8 cellular contexts compared by ENCODE assay signal in the genomic region with DNA sequence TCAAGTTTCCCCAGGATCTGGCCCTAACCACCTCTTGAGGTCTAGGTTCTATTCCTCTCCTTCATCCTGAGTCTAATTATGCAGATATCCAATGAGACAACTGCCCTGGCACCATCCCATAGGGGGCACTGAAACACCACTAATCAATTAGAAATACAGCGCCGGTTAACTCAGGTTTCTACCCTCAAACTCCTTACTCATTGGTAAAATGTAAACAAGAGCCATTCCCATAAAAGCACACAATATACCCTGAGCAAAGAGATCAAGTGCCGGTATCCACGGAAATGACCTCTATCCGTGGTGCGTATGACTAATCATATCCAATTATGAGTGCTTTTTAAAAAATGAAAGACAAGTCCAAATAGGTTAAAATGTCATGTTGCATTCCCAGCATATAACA.
DNase-seq lines count a peak whose midpoint lies in the region; ATAC-seq and TF ChIP-seq lines count a peak whose summit lies in the region.

No MANE protein-coding gene starts in this region.

- TF ChIP-seq CTCF in GM10248 (IDR thresholded peaks at IDR 0.05; ENCODE audit: control extremely low read depth, extremely low read depth, low read depth, missing control alignments), result peak; percentile 36
- no peak for TF ChIP-seq CTCF in RWPE1 (conservative IDR thresholded peaks at IDR 0.05; ENCODE audit: low read depth)
- TF ChIP-seq CTCF in foreskin fibroblast (IDR thresholded peaks at IDR 0.05; ENCODE audit: low read depth, low read length), result peak; percentile 70
- peak; percentile 82 for TF ChIP-seq CTCF in osteocyte (IDR thresholded peaks at IDR 0.05)
- peak; percentile 66 for TF ChIP-seq CTCF in upper lobe of right lung (IDR thresholded peaks at IDR 0.05)

- peak overlapping the region; percentile 87 for H3K27ac Mint-ChIP-seq in osteocyte (ENCODE audit: unreplicated experiment)

- peaks cover 13% of the 10 kb centered on the region for H3K4me1 Mint-ChIP-seq in osteocyte (ENCODE audit: unreplicated experiment)

- H3K27ac ChIP-seq in RWPE1, result no peak overlapping the region
- no peak overlapping the region for H3K27ac ChIP-seq in upper lobe of right lung

- H3K4me3 ChIP-seq in foreskin fibroblast (ENCODE audit: low read depth in 1 of 2, low read length in 2 of 2) (no peak overlapping the region), upper lobe of right lung (no peak overlapping the region)

- POLR2A ChIA-PET in GM10248 (lab: Yijun Ruan, JAX), result no interaction called here
- POLR2A ChIA-PET in RWPE1 (lab: Yijun Ruan, JAX; ENCODE audit: low non-redundant PET), result no interaction called here

- peak; percentile 99 for ATAC-seq in upper lobe of right lung
- no peak for ATAC-seq in HG03095 (IDR thresholded peaks at IDR 0.05; ENCODE audit: unreplicated experiment)

- intact Hi-C loops in upper lobe of right lung (cut with DNase I), result loop anchor here (10.0 kb wide), 1 partner anchor 242 kb away; no protein-coding TSS in a partner anchor

- peak overlapping the region; percentile 12 for H3K4me3 Mint-ChIP-seq in osteocyte (ENCODE audit: unreplicated experiment)

- no peaks in the 10 kb centered on the region for H3K9me3 ChIP-seq in upper lobe of right lung

- H3K27me3 Mint-ChIP-seq in osteocyte (ENCODE audit: unreplicated experiment), result no peaks in the 10 kb centered on the region

- H3K36me3 ChIP-seq in upper lobe of right lung, result no peaks in the 10 kb centered on the region

- no peak for DNase-seq in GM10248 (ENCODE audit: extremely low spot score)
- DNase-seq in HT1080 (ENCODE audit: low read depth), result peak; percentile 95
- peak; percentile 75 for DNase-seq in RWPE1 (ENCODE audit: low spot score)
- DNase-seq in activated effector memory CD4-positive, alpha-beta T cell treated with Interleukin-2 at 50 U/mL for 16 hours, result peak; percentile 23
- peak; percentile 79 to 90 for DNase-seq in foreskin fibroblast
- DNase-seq in osteocyte (ENCODE audit: extremely low spot score, unreplicated experiment), result peak; percentile 88
- DNase-seq in upper lobe of right lung, result no peak

- peaks cover 2% of the 10 kb centered on the region for H3K36me3 Mint-ChIP-seq in osteocyte (ENCODE audit: unreplicated experiment)

- no peaks in the 10 kb centered on the region for H3K27me3 ChIP-seq in upper lobe of right lung

- CTCF ChIA-PET in GM10248 (lab: Yijun Ruan, JAX) (interaction anchor here (0.9 to 1.8 kb wide), 3 partner anchors 241 to 361 kb away, joined by 3 to 5 read pairs (median 3); a partner anchor contains a TSS), RWPE1 (lab: Yijun Ruan, JAX) (interaction anchor here (0.6 to 1.4 kb wide), 6 partner anchors 11 to 314 kb away, joined by 3 to 6 read pairs (median 3); no protein-coding TSS in a partner anchor)

- H3K9me3 Mint-ChIP-seq in osteocyte (ENCODE audit: unreplicated experiment), result peaks cover 3% of the 10 kb centered on the region

- H3K4me1 ChIP-seq in upper lobe of right lung, result peaks cover 5% of the 10 kb centered on the region

Comparison
In these comparisons a context has a peak if more than half of its experiments do, and no peak if none do; other contexts are left out.
1. DNase-seq: peak in HT1080 (single experiment), RWPE1 (single experiment), activated effector memory CD4-positive, alpha-beta T cell treated with Interleukin-2 at 50 U/mL for 16 hours (single experiment), foreskin fibroblast (2 of 2) and osteocyte (single experiment); none in GM10248 (single experiment) and upper lobe of right lung (single experiment).